12 cellular contexts compared by ENCODE assay signal in genomic region chr13:108463365-108463764, GRCh38.
DNase-seq lines count a peak whose midpoint lies in the region; ATAC-seq and TF ChIP-seq lines count a peak whose summit lies in the region.
"Had no signal": no experiment of that assay in that cellular context is flagged by ENCODE, and none has a peak within 500 bp of the region (broad histone marks: within the 10 kb centered on the region; RNA-seq: fewer than 3 reads in every experiment).

No MANE protein-coding gene starts in this region.

- H3K27ac ChIP-seq in dorsolateral prefrontal cortex (no peak overlapping the region), thyroid gland (no peak overlapping the region), OCI-LY7 (ENCODE audit: low read depth, low read length, poor library complexity, severe bottlenecking) (no peak overlapping the region)

- H3K4me1 Mint-ChIP-seq in brain, result peaks cover 20% of the 10 kb centered on the region

- H3K9me2 ChIP-seq in OCI-LY7 (ENCODE audit: insufficient read depth, low read length), result no peaks in the 10 kb centered on the region

- BruUV-seq in OCI-LY7 (replicated peaks; lab: Mats Ljungman, UMichigan), result no TSS peak

- TF ChIP-seq CTCF in brain (conservative IDR thresholded peaks at IDR 0.05) (no peak), dorsolateral prefrontal cortex (IDR thresholded peaks at IDR 0.05 in 54 of 56, conservative IDR thresholded peaks at IDR 0.05 in 2 of 56; ENCODE audit: low read depth in 1 of 56, partially characterized antibody in 56 of 56) (no peak), thyroid gland (IDR thresholded peaks at IDR 0.05) (no peak), OCI-LY7 (conservative IDR thresholded peaks at IDR 0.05; ENCODE audit: low read length) (no peak)

- no peaks in the 10 kb centered on the region for H3K36me3 ChIP-seq in neuron (ENCODE audit: insufficient read depth, low read length)
- H3K36me3 ChIP-seq in thyroid gland, result no peaks in the 10 kb centered on the region
- no peaks in the 10 kb centered on the region for H3K36me3 ChIP-seq in OCI-LY7 (ENCODE audit: insufficient read depth, low read length)

- 72 to 77% methylated on average over 3 of the region's 3 CpGs for WGBS in thyroid gland, 2 donors

- DNase-seq in EL (peak; percentile 76), dorsolateral prefrontal cortex (no peak), thyroid gland (no peak), OCI-LY7 (ENCODE audit: low spot score) (no peak), left lobe of liver (ENCODE audit: low spot score) (no peak)
- DNase-seq: activated CD4-positive, alpha-beta T cell treated with anti-CD3 and anti-CD28 coated beads, Interleukin-2, amount 50 U/mL, for 48 hours; GDM1; NK-92 treated with Interleukin-12 subunit alpha and Interleukin-12 subunit beta, amount 100 ng/mL, for 24 hours had no signal

- peak; percentile 51 for ATAC-seq in HG02970 (IDR thresholded peaks at IDR 0.05; ENCODE audit: low FRiP score, unreplicated experiment)
- ATAC-seq in left lobe of liver, result no peak
- ATAC-seq: K562 had no signal

- H3K27me3 ChIP-seq in neuron (ENCODE audit: insufficient read depth, low read length) (no peaks in the 10 kb centered on the region), dorsolateral prefrontal cortex (peaks cover 0 to 5% (median 0%) of the 10 kb centered on the region in 45 donors), thyroid gland (no peaks in the 10 kb centered on the region)

- H2AFZ ChIP-seq in neuron (ENCODE audit: low read depth, low read length) (peak overlapping the region; percentile 1), OCI-LY7 (ENCODE audit: low read length) (no peak overlapping the region)

- CTCF ChIA-PET in OCI-LY7 (lab: Charles Lee; ENCODE audit: unreplicated experiment), result no interaction called here

- peaks cover 3% of the 10 kb centered on the region for H3K27me3 Mint-ChIP-seq in brain

- H3K27ac Mint-ChIP-seq in brain, result peak overlapping the region in 3 of 5 experiments; percentile 1 to 67 (median 13)

- H4K20me1 ChIP-seq in OCI-LY7 (ENCODE audit: insufficient read depth, low read length), result no peaks in the 10 kb centered on the region

- no peak overlapping the region for H3K4me2 ChIP-seq in OCI-LY7 (ENCODE audit: low read length)

- H3K36me3 Mint-ChIP-seq in brain, result no peaks in the 10 kb centered on the region

- no peak overlapping the region for H3K4me3 ChIP-seq in neuron (ENCODE audit: low read length)
- no peak overlapping the region for H3K4me3 ChIP-seq in dorsolateral prefrontal cortex
- no peak overlapping the region for H3K4me3 ChIP-seq in thyroid gland (replicated peaks in 1 of 3)
- no peak overlapping the region for H3K4me3 ChIP-seq in OCI-LY7 (ENCODE audit: low read depth, low read length, poor library complexity, severe bottlenecking)
- H3K4me3 ChIP-seq: K562 had no signal

- peak overlapping the region in 1 of 5 experiments; percentile 15 for H3K4me3 Mint-ChIP-seq in brain

- POLR2A ChIA-PET in OCI-LY7 (lab: Charles Lee), result no interaction called here

- no peak for TF ChIP-seq POLR2A in thyroid gland (IDR thresholded peaks at IDR 0.05)

- intact Hi-C loops in dorsolateral prefrontal cortex (cut with DNase I), result no loop called here
- intact Hi-C loops in thyroid gland (cut with DNase I), result no loop called here
- intact Hi-C loops in OCI-LY7 (cut with micrococcal nuclease; ENCODE audit: unreplicated experiment), result no loop called here

- H3K9me3 ChIP-seq in neuron (ENCODE audit: low read length) (no peaks in the 10 kb centered on the region), thyroid gland (no peaks in the 10 kb centered on the region), OCI-LY7 (ENCODE audit: low read length) (no peaks in the 10 kb centered on the region)

- H3K4me1 ChIP-seq in neuron (ENCODE audit: insufficient read depth, low read length), result peaks cover 10% of the 10 kb centered on the region
- H3K4me1 ChIP-seq in thyroid gland, result no peaks in the 10 kb centered on the region
- no peaks in the 10 kb centered on the region for H3K4me1 ChIP-seq in OCI-LY7 (ENCODE audit: insufficient read depth, low read length, poor library complexity, severe bottlenecking)

- no peaks in the 10 kb centered on the region for H3K79me2 ChIP-seq in OCI-LY7 (ENCODE audit: insufficient read depth, low read depth, low read length)

- H3K9me3 Mint-ChIP-seq in brain, result peaks cover 0 to 11% (median 4%) of the 10 kb centered on the region in 5 experiments
